ENCODE assay signal across 8 cellular contexts in genomic region chr3:130179353-130179965, GRCh38.
DNase-seq lines count a peak whose midpoint lies in the region; FAIRE-seq and TF ChIP-seq lines count a peak whose summit lies in the region.
"Not testable (repeated sequence)": the region's sequence is repeated elsewhere in the genome, so short reads cannot be mapped to it uniquely, and the experiment has no call there.

No MANE protein-coding gene starts in this region.

- H3K4me1 Mint-ChIP-seq in CD14-positive monocyte (peaks cover 16% of the 10 kb centered on the region), chondrocyte (ENCODE audit: low read depth) (peaks cover 17% of the 10 kb centered on the region)

- not testable (repeated sequence) for TF ChIP-seq CTCF in CD14-positive monocyte (IDR thresholded peaks at IDR 0.05); KMS-11 (conservative IDR thresholded peaks at IDR 0.05; ENCODE audit: low read depth, low read length); chondrocyte (IDR thresholded peaks at IDR 0.05); keratinocyte (optimal IDR thresholded peaks at IDR 0.05 in 1 of 3, IDR thresholded peaks at IDR 0.05 in 1 of 3, conservative IDR thresholded peaks at IDR 0.05 in 1 of 3; ENCODE audit: extremely low read depth in 1 of 3, insufficient read depth in 2 of 3, low read length in 3 of 3); prostate gland (IDR thresholded peaks at IDR 0.05)

- DNase-seq in CD14-positive monocyte (ENCODE audit: low spot score); chondrocyte (ENCODE audit: low spot score); keratinocyte (ENCODE audit: low read depth, low spot score): not testable (repeated sequence)
- DNase-seq in T-helper 1 cell (peak in 4 of 5 donors; percentile 17 to 54 (median 34)), prostate gland (ENCODE audit: low spot score) (peak; percentile 10)
- peak; percentile 44 to 56 for DNase-seq in activated T-cell treated with anti-CD3 and anti-CD28 coated beads, Interleukin-2, amount 50 U/mL, for 48 hours
- DNase-seq in stimulated activated CD8-positive, alpha-beta memory T cell treated with anti-CD3 and anti-CD28 coated beads, Interleukin-7, amount 100 ng/mL, for 4 hours (ENCODE audit: low read depth in 2 of 2), result peak; percentile 8 to 24

- H3K9me3 ChIP-seq in keratinocyte (ENCODE audit: control insufficient read depth, low read depth, low read length); prostate gland: not testable (repeated sequence)

- dilution Hi-C loops in keratinocyte (cut with MboI; ENCODE audit: extremely low pct_ligation_motif_present, low sequenced_read_pairs), result not testable (repeated sequence)

- H3K9me1 ChIP-seq in keratinocyte (ENCODE audit: control insufficient read depth, extremely low read depth, insufficient read depth, low read length), result not testable (repeated sequence)

- 2% methylated on average over 11 of the region's 11 CpGs for WGBS in prostate gland

- H3K36me3 ChIP-seq in KMS-11 (ENCODE audit: insufficient read depth); keratinocyte (ENCODE audit: control insufficient read depth in 2 of 2, extremely low read depth in 1 of 2, insufficient read depth in 2 of 2, low read length in 2 of 2); prostate gland: not testable (repeated sequence)

- H3K4me3 Mint-ChIP-seq in CD14-positive monocyte (peak overlapping the region; percentile 70 to 89), chondrocyte (ENCODE audit: unreplicated experiment) (peak overlapping the region; percentile 56)

- peaks cover 54% of the 10 kb centered on the region for H3K4me1 ChIP-seq in KMS-11 (ENCODE audit: low read depth, poor library complexity, severe bottlenecking)
- H3K4me1 ChIP-seq in keratinocyte (ENCODE audit: control insufficient read depth, extremely low read depth, insufficient read depth, low read length); prostate gland (replicated peaks): not testable (repeated sequence)

- not testable (repeated sequence) for H3K27me3 ChIP-seq in KMS-11 (ENCODE audit: insufficient read depth, low read depth); keratinocyte (ENCODE audit: control insufficient read depth, extremely low read depth, insufficient read depth, low read length); prostate gland (replicated peaks; ENCODE audit: insufficient read depth)

- H3K27ac Mint-ChIP-seq in CD14-positive monocyte, result peak overlapping the region in 5 of 7 donors; percentile 43 to 72 (median 62)
- peak overlapping the region; percentile 43 for H3K27ac Mint-ChIP-seq in chondrocyte (ENCODE audit: unreplicated experiment)

- H3K4me3 ChIP-seq in KMS-11 (IDR thresholded peaks at IDR 0.05; ENCODE audit: insufficient read depth, low read depth, low read length), result peak overlapping the region; percentile 84
- not testable (repeated sequence) for H3K4me3 ChIP-seq in keratinocyte (ENCODE audit: control insufficient read depth in 2 of 3, extremely low read depth in 1 of 3, insufficient read depth in 2 of 3, low read depth in 1 of 3, low read length in 3 of 3); prostate gland

- intact Hi-C loops in CD14-positive monocyte (cut with micrococcal nuclease); prostate gland (cut with DNase I): not testable (repeated sequence)

- H3K9me3 Mint-ChIP-seq in CD14-positive monocyte; chondrocyte (ENCODE audit: low read depth): not testable (repeated sequence)

- FAIRE-seq in keratinocyte (lab: Jason Lieb, UNC), result not testable (repeated sequence)

- H4K20me1 ChIP-seq in KMS-11 (ENCODE audit: insufficient read depth); keratinocyte (ENCODE audit: control insufficient read depth, extremely low read depth, insufficient read depth, low read length): not testable (repeated sequence)

- peak overlapping the region; percentile 87 for H3K4me2 ChIP-seq in KMS-11
- peak overlapping the region; percentile 51 for H3K4me2 ChIP-seq in keratinocyte (ENCODE audit: control insufficient read depth, extremely low read depth, insufficient read depth, low read depth, low read length)

- H3K79me2 ChIP-seq in KMS-11 (ENCODE audit: insufficient read depth, low read depth); keratinocyte (ENCODE audit: control insufficient read depth, insufficient read depth, low read length): not testable (repeated sequence)

- peak overlapping the region; percentile 63 for H3K9ac ChIP-seq in KMS-11
- not testable (repeated sequence) for H3K9ac ChIP-seq in keratinocyte (ENCODE audit: control insufficient read depth, extremely low read depth, insufficient read depth, low read length)

- H3K36me3 Mint-ChIP-seq in CD14-positive monocyte; chondrocyte (ENCODE audit: low read depth): not testable (repeated sequence)

- H3K27me3 Mint-ChIP-seq in CD14-positive monocyte (ENCODE audit: low read depth in 3 of 3); chondrocyte (ENCODE audit: low read depth): not testable (repeated sequence)

- H2AFZ ChIP-seq in KMS-11 (ENCODE audit: low read depth), result peak overlapping the region; percentile 34; the same call in 1 of the 2 replicates
- not testable (repeated sequence) for H2AFZ ChIP-seq in keratinocyte (ENCODE audit: control insufficient read depth, low read length)

- not testable (repeated sequence) for TF ChIP-seq POLR2A in prostate gland (IDR thresholded peaks at IDR 0.05)

- peak overlapping the region; percentile 91 for H3K27ac ChIP-seq in KMS-11
- not testable (repeated sequence) for H3K27ac ChIP-seq in keratinocyte (ENCODE audit: control insufficient read depth, insufficient read depth, low read length); prostate gland
